ENCODE assay signal across 1 cellular context in genomic region chr11:108698844-108699642, GRCh38.
A peak's percentile ranks its signal among the peaks of the same experiment; 100 is the strongest.
TF ChIP-seq lines count a peak whose summit lies in the region.

No MANE protein-coding gene starts in this region.

TF ChIP-seq in GM12878, 131 proteins besides CTCF, POLR2A, EP300 and RAD21 (continued from another document):
- no peak for TF ChIP-seq NRF1 (conservative IDR thresholded peaks at IDR 0.05; ENCODE audit: low read depth, low read length)
- no peak for TF ChIP-seq BRCA1 (IDR thresholded peaks at IDR 0.05; ENCODE audit: low read depth, low read length)
- TF ChIP-seq STAT1 (conservative IDR thresholded peaks at IDR 0.05): no peak
- no peak for TF ChIP-seq SP1 (IDR thresholded peaks at IDR 0.05; ENCODE audit: low read depth, low read length)
- TF ChIP-seq CREM (IDR thresholded peaks at IDR 0.05; ENCODE audit: low read depth): peak; percentile 55; the same call in 1 of the 2 replicates
- TF ChIP-seq USF1 (IDR thresholded peaks at IDR 0.05; ENCODE audit: borderline replicate concordance, extremely low read length, insufficient read depth, low read depth, low read length): no peak
- no peak for TF ChIP-seq CBFB (IDR thresholded peaks at IDR 0.05; ENCODE audit: low read depth)
- 0 out of 2 replicates have a peak, but pooled peaks have one; percentile 22 for TF ChIP-seq BCL11A (IDR thresholded peaks at IDR 0.05; ENCODE audit: low read depth, low read length)
- TF ChIP-seq MYB (IDR thresholded peaks at IDR 0.05; ENCODE audit: borderline replicate concordance, low read depth, low read length): no peak
- TF ChIP-seq RB1 (IDR thresholded peaks at IDR 0.05; ENCODE audit: borderline replicate concordance): no peak
- TF ChIP-seq ZZZ3 (IDR thresholded peaks at IDR 0.05; ENCODE audit: control insufficient read depth, insufficient read length, low read depth): no peak
- no peak for TF ChIP-seq TCF12 (IDR thresholded peaks at IDR 0.05; ENCODE audit: low read depth, low read length)
- TF ChIP-seq PAX5 (IDR thresholded peaks at IDR 0.05; ENCODE audit: borderline replicate concordance, low read depth, low read length): no peak
- no peak for TF ChIP-seq CEBPB (IDR thresholded peaks at IDR 0.05; ENCODE audit: borderline replicate concordance in 1 of 2, low read depth in 2 of 2, low read length in 2 of 2)
- TF ChIP-seq IKZF2 (IDR thresholded peaks at IDR 0.05): peak; percentile 24 to 53; a peak in 2 of 4 replicates
- TF ChIP-seq ZNF622 (IDR thresholded peaks at IDR 0.05): no peak
- TF ChIP-seq RFX5 (IDR thresholded peaks at IDR 0.05; ENCODE audit: low read depth, low read length): peak; percentile 86
- peak; percentile 53 for TF ChIP-seq DPF2 (IDR thresholded peaks at IDR 0.05)
- peak; percentile 78 for TF ChIP-seq NR2F1 (conservative IDR thresholded peaks at IDR 0.05)
- no peak for TF ChIP-seq ZBTB4 (CRISPR knock-in tag; IDR thresholded peaks at IDR 0.05)
- no peak for TF ChIP-seq HDGF (IDR thresholded peaks at IDR 0.05)
- peak; percentile 60; the same call in 1 of the 2 replicates for TF ChIP-seq ATF2 (IDR thresholded peaks at IDR 0.05; ENCODE audit: low read length)
- peak; percentile 72 for TF ChIP-seq ZNF217 (IDR thresholded peaks at IDR 0.05)
- TF ChIP-seq RUNX3 (IDR thresholded peaks at IDR 0.05; ENCODE audit: low read length): peak; percentile 83
- peak; percentile 81 for TF ChIP-seq CREB1 (IDR thresholded peaks at IDR 0.05; ENCODE audit: low read depth)
- no peak for TF ChIP-seq POU2F2 (IDR thresholded peaks at IDR 0.05; ENCODE audit: borderline replicate concordance, low read depth, low read length)
- TF ChIP-seq YBX1 (IDR thresholded peaks at IDR 0.05): no peak
- TF ChIP-seq IRF4 (IDR thresholded peaks at IDR 0.05; ENCODE audit: low read depth, low read length): peak; percentile 58
- TF ChIP-seq LARP7 (IDR thresholded peaks at IDR 0.05): no peak
- TF ChIP-seq HSF1 (IDR thresholded peaks at IDR 0.05; ENCODE audit: low read depth, low read length): no peak
- TF ChIP-seq EED (IDR thresholded peaks at IDR 0.05; ENCODE audit: low read depth): 0 out of 2 replicates have a peak, but pooled peaks have one; percentile 17
- peak; percentile 69 for TF ChIP-seq NFIC (IDR thresholded peaks at IDR 0.05; ENCODE audit: low read depth, low read length)
- TF ChIP-seq SPI1 (IDR thresholded peaks at IDR 0.05; ENCODE audit: borderline replicate concordance, insufficient read depth, low read depth, low read length): peak; percentile 78; the same call in 1 of the 2 replicates
- TF ChIP-seq ZBTB33 (IDR thresholded peaks at IDR 0.05): no peak
- TF ChIP-seq SUPT20H (IDR thresholded peaks at IDR 0.05; ENCODE audit: borderline replicate concordance, control insufficient read depth, low read depth, low read length): no peak
- TF ChIP-seq ATF7 (IDR thresholded peaks at IDR 0.05; ENCODE audit: low read depth): peak; percentile 57
- TF ChIP-seq USF2 (IDR thresholded peaks at IDR 0.05; ENCODE audit: borderline replicate concordance, low read depth, low read length): no peak
- TF ChIP-seq MAX (IDR thresholded peaks at IDR 0.05; ENCODE audit: low read depth, low read length): no peak
- TF ChIP-seq CHD1 (IDR thresholded peaks at IDR 0.05; ENCODE audit: low read depth, low read length): no peak
- TF ChIP-seq BACH1 (IDR thresholded peaks at IDR 0.05; ENCODE audit: borderline replicate concordance): no peak
- TF ChIP-seq IKZF1 (conservative IDR thresholded peaks at IDR 0.05): peak; percentile 56; the same call in 1 of the 2 replicates
- no peak for TF ChIP-seq SMC3 (IDR thresholded peaks at IDR 0.05; ENCODE audit: borderline replicate concordance, low read length)
- TF ChIP-seq MTA2 (IDR thresholded peaks at IDR 0.05; ENCODE audit: low read depth): peak; percentile 56; the same call in 1 of the 2 replicates
